In the genomic region with DNA sequence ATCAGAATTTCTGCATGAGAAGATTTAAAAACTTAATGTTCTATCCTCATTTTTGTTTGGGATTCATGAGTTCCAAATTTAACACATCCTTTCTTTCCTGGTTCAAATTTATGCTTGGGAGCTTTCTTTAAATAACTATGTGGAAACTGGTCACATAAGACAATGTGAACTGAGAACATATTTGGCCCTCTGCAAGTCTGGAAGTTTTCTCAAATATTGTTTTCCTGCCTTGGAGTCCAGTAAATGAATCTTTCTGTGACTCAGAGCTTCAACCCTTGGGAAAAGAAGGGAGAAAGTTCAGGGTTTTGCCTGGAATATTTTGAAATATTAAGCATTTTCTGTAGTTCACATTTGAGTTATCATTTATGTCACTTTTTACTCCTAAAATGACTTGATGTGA, we compare ENCODE assay signal across 14 cellular contexts.
DNase-seq lines count a peak whose midpoint lies in the region; ATAC-seq, FAIRE-seq and TF ChIP-seq lines count a peak whose summit lies in the region.
"Had no signal": no experiment of that assay in that cellular context is flagged by ENCODE, and none has a peak within 500 bp of the region (broad histone marks: within the 10 kb centered on the region; RNA-seq: fewer than 3 reads in every experiment).

No MANE protein-coding gene starts in this region.

- H3K27me3 ChIP-seq in heart left ventricle: no peaks in the 10 kb centered on the region
- H3K27me3 ChIP-seq in osteoblast (ENCODE audit: insufficient read depth, low read length): no peaks in the 10 kb centered on the region
- H3K27me3 ChIP-seq in suprapubic skin: no peaks in the 10 kb centered on the region
- H3K27me3 ChIP-seq: BLaER1 had no signal

- TF ChIP-seq EP300 in suprapubic skin (IDR thresholded peaks at IDR 0.05): no peak

- H3K9me3 ChIP-seq in heart left ventricle (no peaks in the 10 kb centered on the region), osteoblast (ENCODE audit: low read depth, low read length) (no peaks in the 10 kb centered on the region), kidney (ENCODE audit: control insufficient read depth in 1 of 2, low read length in 2 of 2) (no peaks in the 10 kb centered on the region), suprapubic skin (no peaks in the 10 kb centered on the region)

- no peak for FAIRE-seq in kidney (lab: Jason Lieb, UNC)

- H3K36me3 ChIP-seq in heart left ventricle: no peaks in the 10 kb centered on the region
- H3K36me3 ChIP-seq in osteoblast (ENCODE audit: insufficient read depth, low read length): no peaks in the 10 kb centered on the region
- no peaks in the 10 kb centered on the region for H3K36me3 ChIP-seq in kidney (ENCODE audit: control insufficient read depth in 1 of 2, insufficient read depth in 2 of 2, low read length in 2 of 2)
- H3K36me3 ChIP-seq in suprapubic skin: no peaks in the 10 kb centered on the region
- H3K36me3 ChIP-seq: BLaER1 had no signal

- DNase-seq in EH (ENCODE audit: low read depth) (peak; percentile 12), chondrocyte (ENCODE audit: low spot score) (no peak), heart left ventricle (no peak), osteoblast (ENCODE audit: insufficient read length, low spot score, missing footprints) (peak; percentile 73), kidney (no peak), suprapubic skin (ENCODE audit: low spot score in 2 of 2) (no peak), amygdala (lab: John Stamatoyannopoulos, UW) (no peak), NCI-H526 (lab: John Stamatoyannopoulos, UW) (no peak)
- DNase-seq: CD8-positive, alpha-beta T cell; DMS79; NCI-H146; NCI-H510A treated with DMSO at 0.1 percent for 48 hours had no signal

- peak overlapping the region; percentile 56 for H3K27ac Mint-ChIP-seq in chondrocyte (ENCODE audit: unreplicated experiment)
- H3K27ac Mint-ChIP-seq: CD8-positive, alpha-beta T cell had no signal

- peaks cover 0 to 7% (median 0%) of the 10 kb centered on the region in 12 donors for H3K4me1 ChIP-seq in heart left ventricle
- H3K4me1 ChIP-seq in osteoblast (ENCODE audit: insufficient read depth, low read length): peaks cover 2% of the 10 kb centered on the region
- no peaks in the 10 kb centered on the region for H3K4me1 ChIP-seq in kidney (ENCODE audit: control insufficient read depth in 1 of 2, insufficient read depth in 1 of 2, low read depth in 1 of 2, low read length in 2 of 2)
- H3K4me1 ChIP-seq in suprapubic skin: peaks cover 18% of the 10 kb centered on the region
- H3K4me1 ChIP-seq: BLaER1 had no signal

- no peak overlapping the region for H3K9ac ChIP-seq in kidney (ENCODE audit: low read length in 2 of 2)
- H3K9ac ChIP-seq: BLaER1, KMS-11 had no signal

- H3K4me3 ChIP-seq in heart left ventricle (no peak overlapping the region), osteoblast (ENCODE audit: insufficient read depth, low read length) (no peak overlapping the region), kidney (ENCODE audit: low read length in 2 of 2) (no peak overlapping the region), suprapubic skin (no peak overlapping the region)
- H3K4me3 ChIP-seq: BLaER1 had no signal

- no peak for TF ChIP-seq POLR2A in heart left ventricle (IDR thresholded peaks at IDR 0.05)
- TF ChIP-seq POLR2A in suprapubic skin (IDR thresholded peaks at IDR 0.05): no peak

- H3K4me1 Mint-ChIP-seq in chondrocyte (ENCODE audit: low read depth): peaks cover 29% of the 10 kb centered on the region

- ATAC-seq in heart left ventricle: peak; percentile 41 to 76 (median 56)
- ATAC-seq: CD8-positive, alpha-beta T cell had no signal

- no peaks in the 10 kb centered on the region for H3K79me2 ChIP-seq in osteoblast (ENCODE audit: insufficient read depth, low read length)

- TF ChIP-seq CTCF in chondrocyte (IDR thresholded peaks at IDR 0.05) (no peak), heart left ventricle (IDR thresholded peaks at IDR 0.05) (no peak), osteoblast (IDR thresholded peaks at IDR 0.05; ENCODE audit: extremely low read depth, low read depth, low read length) (no peak), kidney (IDR thresholded peaks at IDR 0.05; ENCODE audit: borderline replicate concordance, extremely low read depth, insufficient read depth) (no peak), suprapubic skin (IDR thresholded peaks at IDR 0.05) (no peak)

- intact Hi-C loops in heart left ventricle (cut with DNase I) (no loop called here), kidney (cut with DNase I) (no loop called here)

- H4K20me1 ChIP-seq in osteoblast (ENCODE audit: insufficient read depth, low read length): no peaks in the 10 kb centered on the region
- H4K20me1 ChIP-seq: BLaER1 had no signal

- H3K27me3 Mint-ChIP-seq in chondrocyte (ENCODE audit: low read depth): no peaks in the 10 kb centered on the region

- peaks cover 2% of the 10 kb centered on the region for H3K9me3 Mint-ChIP-seq in chondrocyte (ENCODE audit: low read depth)
- H3K9me3 Mint-ChIP-seq: CD8-positive, alpha-beta T cell had no signal

- no peak overlapping the region for H3K4me2 ChIP-seq in osteoblast (ENCODE audit: insufficient read depth, low read length)
- H3K4me2 ChIP-seq: BLaER1, KMS-11 had no signal

- peaks cover 1% of the 10 kb centered on the region for H3K36me3 Mint-ChIP-seq in chondrocyte (ENCODE audit: low read depth)
- H3K36me3 Mint-ChIP-seq: CD8-positive, alpha-beta T cell had no signal

- no peak overlapping the region for H3K4me3 Mint-ChIP-seq in chondrocyte (ENCODE audit: unreplicated experiment)
- H3K4me3 Mint-ChIP-seq: CD8-positive, alpha-beta T cell had no signal

- H2AFZ ChIP-seq in osteoblast (ENCODE audit: low read length): no peak overlapping the region

- H3K27ac ChIP-seq in heart left ventricle (peak overlapping the region in 4 of 12 donors; percentile 8 to 34 (median 20)), osteoblast (ENCODE audit: low read depth, low read length) (no peak overlapping the region), kidney (ENCODE audit: low read depth in 2 of 2, low read length in 2 of 2) (no peak overlapping the region), suprapubic skin (no peak overlapping the region)
- H3K27ac ChIP-seq: BLaER1, KMS-11 had no signal

Comparison
In these comparisons a context has a peak if more than half of its experiments do, and no peak if none do; other contexts are left out.
1. DNase-seq: peak in EH (single experiment) and osteoblast (single experiment); none in chondrocyte (single experiment), heart left ventricle (0 of 5), kidney (single experiment), suprapubic skin (0 of 2), amygdala (0 of 56) and NCI-H526 (0 of 2).